ENCODE assay signal across 14 cellular contexts in the genomic region with DNA sequence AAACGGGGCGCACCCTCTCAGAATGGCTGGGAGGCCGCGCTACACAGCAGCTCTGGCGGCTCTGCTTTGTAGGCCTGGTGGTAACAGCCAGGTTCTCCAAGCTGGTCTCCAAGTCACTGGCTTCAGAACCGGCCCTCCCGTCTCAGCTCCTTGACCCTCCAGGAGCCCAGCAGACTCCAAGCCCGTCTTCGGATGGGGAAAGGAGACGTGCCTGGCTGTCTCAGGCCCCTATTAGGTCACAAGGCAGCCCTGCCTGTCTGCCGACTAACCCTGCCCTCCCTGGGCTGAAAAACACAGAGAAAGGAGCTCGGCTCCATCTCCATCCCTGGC. TPM values are rescaled to one million over a fixed set of nuclear protein-coding genes. Genes with fewer than 3 reads are reported as not detected.
DNase-seq lines count a peak whose midpoint lies in the region; ATAC-seq and TF ChIP-seq lines count a peak whose summit lies in the region.
"Had no signal": no experiment of that assay in that cellular context is flagged by ENCODE, and none has a peak within 500 bp of the region (broad histone marks: within the 10 kb centered on the region; RNA-seq: fewer than 3 reads in every experiment).

No MANE protein-coding gene starts in this region.

- no peaks in the 10 kb centered on the region for H3K27me3 Mint-ChIP-seq in activated CD4-positive, alpha-beta T cell treated with anti-CD3 and anti-CD28 coated beads for 36 hours
- no peaks in the 10 kb centered on the region for H3K27me3 Mint-ChIP-seq in activated CD4-positive, alpha-beta memory T cell treated with anti-CD3 and anti-CD28 coated beads for 36 hours

- peak overlapping the region; percentile 88 for H3K9ac ChIP-seq in skeletal muscle satellite cell (ENCODE audit: low read depth, low read length)

- DNase-seq in activated CD4-positive, alpha-beta T cell treated with anti-CD3 and anti-CD28 coated beads for 36 hours: no peak
- DNase-seq in activated CD4-positive, alpha-beta T cell treated with anti-CD3 and anti-CD28 coated beads for 4 hours: no peak
- DNase-seq in activated CD4-positive, alpha-beta memory T cell treated with anti-CD3 and anti-CD28 coated beads for 36 hours: no peak
- DNase-seq in esophagus muscularis mucosa (ENCODE audit: extremely low spot score) (no peak), OCI-M2 (lab: John Stamatoyannopoulos, UW; ENCODE audit: unreplicated experiment) (no peak), WERI-Rb-1 (no peak)
- DNase-seq: cortex of kidney; GOT3; mucosa of descending colon; NCI-H187 treated with DMSO at 0.1 percent for 48 hours; stimulated activated CD8-positive, alpha-beta memory T cell treated with anti-CD3 and anti-CD28 coated beads, Interleukin-4, amount 100 ng/mL, for 48 hours had no signal

- H3K36me3 Mint-ChIP-seq in activated CD4-positive, alpha-beta T cell treated with anti-CD3 and anti-CD28 coated beads for 36 hours (ENCODE audit: low read depth): peaks cover 15% of the 10 kb centered on the region
- H3K36me3 Mint-ChIP-seq in activated CD4-positive, alpha-beta memory T cell treated with anti-CD3 and anti-CD28 coated beads for 36 hours: peaks cover 10% of the 10 kb centered on the region

- TF ChIP-seq POLR2A in esophagus muscularis mucosa (IDR thresholded peaks at IDR 0.05; ENCODE audit: low read depth): no peak

- WGBS in esophagus muscularis mucosa: 31% methylated on average over 5 of the region's 12 CpGs

- CTCF ChIA-PET in activated CD4-positive, alpha-beta T cell treated with anti-CD3 and anti-CD28 coated beads for 36 hours (lab: Charles Lee): interaction anchor here (0.6 to 2.4 kb wide), 9 partner anchors 9 to 1390 kb away, joined by 3 to 15 read pairs (median 3); partner anchors contain the start of gene NTMT1
- CTCF ChIA-PET in activated CD4-positive, alpha-beta memory T cell treated with anti-CD3 and anti-CD28 coated beads for 36 hours (lab: Charles Lee): interaction anchor here (0.8 to 8.7 kb wide), 7 partner anchors 12 to 508 kb away, joined by 3 to 70 read pairs (median 4); partner anchors contain the start of genes C9orf50 and NTMT1

- POLR2A ChIA-PET in activated CD4-positive, alpha-beta T cell treated with anti-CD3 and anti-CD28 coated beads for 36 hours (lab: Charles Lee): interaction anchor here (0.6 to 0.7 kb wide), 2 partner anchors 14 to 106 kb away, joined by 4 read pairs; partner anchors contain the start of gene NTMT1
- POLR2A ChIA-PET in activated CD4-positive, alpha-beta memory T cell treated with anti-CD3 and anti-CD28 coated beads for 36 hours (lab: Charles Lee): interaction anchor here (1.8 kb wide), 1 partner anchor 13 kb away, joined by 4 read pairs; no protein-coding TSS in a partner anchor

- H3K9me3 Mint-ChIP-seq in activated CD4-positive, alpha-beta T cell treated with anti-CD3 and anti-CD28 coated beads for 36 hours (ENCODE audit: low read depth): no peaks in the 10 kb centered on the region
- H3K9me3 Mint-ChIP-seq in activated CD4-positive, alpha-beta memory T cell treated with anti-CD3 and anti-CD28 coated beads for 36 hours: no peaks in the 10 kb centered on the region

- no peak for ATAC-seq in activated CD4-positive, alpha-beta T cell treated with anti-CD3 and anti-CD28 coated beads for 36 hours
- no peak for ATAC-seq in HG03280 (IDR thresholded peaks at IDR 0.05; ENCODE audit: unreplicated experiment)
- ATAC-seq: HepG2, mucosa of descending colon had no signal

- H3K9me3 ChIP-seq in esophagus muscularis mucosa (no peaks in the 10 kb centered on the region), skeletal muscle satellite cell (replicated peaks; ENCODE audit: low read length) (no peaks in the 10 kb centered on the region), WERI-Rb-1 (ENCODE audit: severe bottlenecking) (no peaks in the 10 kb centered on the region)
- H3K9me3 ChIP-seq: mucosa of descending colon had no signal

- peak overlapping the region; percentile 42 to 91 (median 62) for H3K27ac ChIP-seq in esophagus muscularis mucosa (replicated peaks in 1 of 4)
- no peak overlapping the region for H3K27ac ChIP-seq in WERI-Rb-1

- intact Hi-C loops in activated CD4-positive, alpha-beta T cell treated with anti-CD3 and anti-CD28 coated beads for 36 hours (cut with DNase I, micrococcal nuclease): loop anchor here (5.0 to 10.0 kb wide), 3 partner anchors 85 to 415 kb away; partner anchors contain the start of gene GPR107 (in 1 of the 2)
- intact Hi-C loops in activated CD4-positive, alpha-beta memory T cell treated with anti-CD3 and anti-CD28 coated beads for 36 hours (cut with micrococcal nuclease): loop anchor here (5.0 to 10.0 kb wide), 2 partner anchors 55 to 143 kb away; no protein-coding TSS in a partner anchor
- intact Hi-C loops in esophagus muscularis mucosa (cut with DNase I): loop anchor here (5.0 kb wide), 1 partner anchor 98 kb away; no protein-coding TSS in a partner anchor

- H3K4me3 Mint-ChIP-seq in activated CD4-positive, alpha-beta T cell treated with anti-CD3 and anti-CD28 coated beads for 36 hours: peak overlapping the region; percentile 87
- H3K4me3 Mint-ChIP-seq in activated CD4-positive, alpha-beta memory T cell treated with anti-CD3 and anti-CD28 coated beads for 36 hours: peak overlapping the region; percentile 26

- H3K4me1 Mint-ChIP-seq in activated CD4-positive, alpha-beta T cell treated with anti-CD3 and anti-CD28 coated beads for 36 hours: peaks cover 18% of the 10 kb centered on the region
- H3K4me1 Mint-ChIP-seq in activated CD4-positive, alpha-beta memory T cell treated with anti-CD3 and anti-CD28 coated beads for 36 hours (ENCODE audit: low read depth): peaks cover 15% of the 10 kb centered on the region

- H3K4me1 ChIP-seq in esophagus muscularis mucosa (peaks cover 23 to 40% (median 37%) of the 10 kb centered on the region in 4 donors), skeletal muscle satellite cell (ENCODE audit: control insufficient read depth, insufficient read depth, low read length) (peaks cover 24% of the 10 kb centered on the region)

- H3K4me2 ChIP-seq in skeletal muscle satellite cell (ENCODE audit: low read length): peak overlapping the region; percentile 95

- H3K27ac Mint-ChIP-seq in activated CD4-positive, alpha-beta T cell treated with anti-CD3 and anti-CD28 coated beads for 36 hours: no peak overlapping the region
- H3K27ac Mint-ChIP-seq in activated CD4-positive, alpha-beta memory T cell treated with anti-CD3 and anti-CD28 coated beads for 36 hours: no peak overlapping the region

- no peak for TF ChIP-seq EP300 in esophagus muscularis mucosa (IDR thresholded peaks at IDR 0.05)

- H3K36me3 ChIP-seq in esophagus muscularis mucosa: peaks cover 35 to 52% (median 51%) of the 10 kb centered on the region in 4 donors
- H3K36me3 ChIP-seq in skeletal muscle satellite cell (ENCODE audit: insufficient read depth, low read length): peaks cover 44% of the 10 kb centered on the region
- H3K36me3 ChIP-seq in WERI-Rb-1: peaks cover 48% of the 10 kb centered on the region

- no peak for TF ChIP-seq CTCF in esophagus muscularis mucosa (IDR thresholded peaks at IDR 0.05)
- TF ChIP-seq CTCF in WERI-Rb-1 (IDR thresholded peaks at IDR 0.05; ENCODE audit: low read depth, low read length): no peak

- no peaks in the 10 kb centered on the region for H3K27me3 ChIP-seq in esophagus muscularis mucosa
- no peaks in the 10 kb centered on the region for H3K27me3 ChIP-seq in skeletal muscle satellite cell (ENCODE audit: control insufficient read depth, insufficient read depth, low read length)
- no peaks in the 10 kb centered on the region for H3K27me3 ChIP-seq in WERI-Rb-1 (ENCODE audit: insufficient read depth, low read depth, severe bottlenecking)

- no peak overlapping the region for H3K4me3 ChIP-seq in esophagus muscularis mucosa
- peak overlapping the region; percentile 95 for H3K4me3 ChIP-seq in skeletal muscle satellite cell (ENCODE audit: low read length)
- no peak overlapping the region for H3K4me3 ChIP-seq in WERI-Rb-1 (ENCODE audit: low read depth, low read length)
- H3K4me3 ChIP-seq: mucosa of descending colon had no signal

RNA-seq across cellular contexts. Expression of gene ASB6, which starts 2.2 kb away (rescaled TPM):
- total RNA-seq in activated CD4-positive, alpha-beta T cell treated with anti-CD3 and anti-CD28 coated beads for 36 hours: 10 to 100 TPM; 13.4 to 15.0 TPM
- total RNA-seq in activated CD4-positive, alpha-beta memory T cell treated with anti-CD3 and anti-CD28 coated beads for 36 hours: 10 to 100 TPM; 14.1 to 15.7 TPM
- total RNA-seq in esophagus muscularis mucosa: 10 to 100 TPM; 13.3 to 30.0 (median 22.0) TPM
- 17.7 and 19.0 TPM in 2 replicates for total RNA-seq in skeletal muscle satellite cell (2012; rRNA removed)

RNA-seq across cellular contexts. Expression of gene NTMT1, which starts 13.8 kb away (rescaled TPM):
- 10 to 100 TPM; 50.1 to 69.2 TPM for total RNA-seq in activated CD4-positive, alpha-beta T cell treated with anti-CD3 and anti-CD28 coated beads for 36 hours
- total RNA-seq in activated CD4-positive, alpha-beta memory T cell treated with anti-CD3 and anti-CD28 coated beads for 36 hours: 10 to 100 TPM; 59.9 to 64.6 TPM
- 10 to 100 TPM; 20.3 to 33.3 (median 31.9) TPM for total RNA-seq in esophagus muscularis mucosa
- 26.4 and 41.9 TPM in 2 replicates for total RNA-seq in skeletal muscle satellite cell (2012; rRNA removed)

RNA-seq across cellular contexts. Expression of gene C9orf50, which starts 18.8 kb away (rescaled TPM):
- not detected for total RNA-seq in activated CD4-positive, alpha-beta T cell treated with anti-CD3 and anti-CD28 coated beads for 36 hours
- total RNA-seq in activated CD4-positive, alpha-beta memory T cell treated with anti-CD3 and anti-CD28 coated beads for 36 hours: not detected
- under 1 TPM in 1 of 4 donors, not detected in 3; 0.34 TPM for total RNA-seq in esophagus muscularis mucosa
- total RNA-seq in skeletal muscle satellite cell (2012; rRNA removed): not detected in 2 replicates
- total RNA-seq: HepG2, mucosa of descending colon had no signal

RNA-seq across cellular contexts. Expression of gene PRRX2, which starts 25.7 kb away (rescaled TPM):
- total RNA-seq in activated CD4-positive, alpha-beta T cell treated with anti-CD3 and anti-CD28 coated beads for 36 hours: under 1 TPM; 0.49 to 0.57 TPM
- under 1 TPM; 0.58 to 0.86 TPM for total RNA-seq in activated CD4-positive, alpha-beta memory T cell treated with anti-CD3 and anti-CD28 coated beads for 36 hours
- 10 to 100 TPM in 2 of 4 donors, 1 to 10 TPM in 2; 1.7 to 13.1 (median 6.2) TPM for total RNA-seq in esophagus muscularis mucosa
- total RNA-seq in skeletal muscle satellite cell (2012; rRNA removed): 4.6 and 5.5 TPM in 2 replicates
- total RNA-seq: HepG2 had no signal
